ENCODE assay signal across 8 cellular contexts in genomic region chr16:29678691-29679267, GRCh38. TPM values are rescaled to one million over a fixed set of nuclear protein-coding genes. Genes with fewer than 3 reads are reported as not detected.
A peak's percentile ranks its signal among the peaks of the same experiment; 100 is the strongest.
DNase-seq lines count a peak whose midpoint lies in the region; ATAC-seq and TF ChIP-seq lines count a peak whose summit lies in the region.

TSS of gene QPRT (plus strand) at chr16:29679180. CDS start at chr16:29679198, 18 bp downstream.

- ATAC-seq in RWPE2 (ENCODE audit: low read depth) (0 out of 3 replicates have a peak, but pooled peaks have one; percentile 33), GM21381 (IDR thresholded peaks at IDR 0.05; ENCODE audit: unreplicated experiment) (no peak)
- no peak for ATAC-seq in effector memory CD8-positive, alpha-beta T cell (replicated peaks)

- H3K27me3 ChIP-seq in RWPE2 (ENCODE audit: insufficient read depth, poor library complexity, severe bottlenecking) (no peaks in the 10 kb centered on the region), mesenchymal stem cell (ENCODE audit: control insufficient read depth in 1 of 2, insufficient read depth in 1 of 2, low read length in 2 of 2) (no peaks in the 10 kb centered on the region)

- peak within 1 kb of the TSS in 1 of 2 experiments; percentile 93 for H3K14ac ChIP-seq in mesenchymal stem cell (ENCODE audit: low read length in 2 of 2)

- H3K4me1 Mint-ChIP-seq in effector memory CD8-positive, alpha-beta T cell (ENCODE audit: low read depth in 2 of 2): peaks cover 11 to 12% of the 10 kb centered on the region in 2 donors

- DNase-seq in ACHN (peak; percentile 73), GM13976 (ENCODE audit: low spot score) (peak; percentile 87), RWPE2 (ENCODE audit: low spot score) (no peak), mesenchymal stem cell (peak; percentile 90), ureter (ENCODE audit: low spot score) (no peak), NCI-H446 (lab: John Stamatoyannopoulos, UW) (no peak)
- no peak for DNase-seq in effector memory CD8-positive, alpha-beta T cell

- H4K8ac ChIP-seq in mesenchymal stem cell (ENCODE audit: low read length): peak within 1 kb of the TSS; percentile 96

- H3K4me3 ChIP-seq in RWPE2 (ENCODE audit: severe bottlenecking) (no peak within 1 kb of the TSS), mesenchymal stem cell (ENCODE audit: insufficient read depth in 1 of 2, low read depth in 1 of 2, low read length in 2 of 2) (peak within 1 kb of the TSS; percentile 69 to 80)

- H3K4me1 ChIP-seq in RWPE2 (ENCODE audit: insufficient read depth, poor library complexity, severe bottlenecking) (no peaks in the 10 kb centered on the region), mesenchymal stem cell (ENCODE audit: control insufficient read depth, insufficient read depth, low read depth, low read length) (peaks cover 25% of the 10 kb centered on the region)

- H2BK15ac ChIP-seq in mesenchymal stem cell (ENCODE audit: low read depth, poor library complexity, severe bottlenecking): peak within 1 kb of the TSS; percentile 86

- H3K36me3 Mint-ChIP-seq in effector memory CD8-positive, alpha-beta T cell (ENCODE audit: insufficient read depth): no peaks in the 10 kb centered on the region

- no peaks in the 10 kb centered on the region for H3K9me3 Mint-ChIP-seq in effector memory CD8-positive, alpha-beta T cell

- H3K4ac ChIP-seq in mesenchymal stem cell (ENCODE audit: low read depth in 1 of 2, low read length in 2 of 2): peak within 1 kb of the TSS; percentile 79 to 98

- H2AK5ac ChIP-seq in mesenchymal stem cell (ENCODE audit: low read length, severe bottlenecking): peak within 1 kb of the TSS; percentile 88

- no peaks in the 10 kb centered on the region for H3K27me3 Mint-ChIP-seq in effector memory CD8-positive, alpha-beta T cell

- peak within 1 kb of the TSS; percentile 41 to 72 for H3K27ac Mint-ChIP-seq in effector memory CD8-positive, alpha-beta T cell

- TF ChIP-seq CTCF in GM13976 (IDR thresholded peaks at IDR 0.05; ENCODE audit: borderline replicate concordance, control extremely low read depth, extremely low read depth, insufficient read depth, missing control alignments) (no peak), RWPE2 (IDR thresholded peaks at IDR 0.05; ENCODE audit: poor library complexity, severe bottlenecking) (no peak)

- H3K18ac ChIP-seq in mesenchymal stem cell (ENCODE audit: low read depth in 1 of 2, low read length in 2 of 2): peak within 1 kb of the TSS; percentile 96 to 97

- peak within 1 kb of the TSS; percentile 54 to 94 for H2BK12ac ChIP-seq in mesenchymal stem cell (ENCODE audit: low read length in 2 of 2)

- H3K4me2 ChIP-seq in mesenchymal stem cell (ENCODE audit: low read length, poor library complexity, severe bottlenecking): peak within 1 kb of the TSS; percentile 36

- peak within 1 kb of the TSS; percentile 93 for H2BK5ac ChIP-seq in mesenchymal stem cell (ENCODE audit: low read depth, low read length, poor library complexity, severe bottlenecking)

- in situ Hi-C loops in ACHN (cut with HindIII; ENCODE audit: low pct_ligation_motif_present, low pct_unique_long_range_greater_than_20kb, low sequenced_read_pairs): no loop called here
- in situ Hi-C loops in GM13976 (cut with MboI; ENCODE audit: low sequenced_read_pairs, unreplicated experiment): loop anchor here (25.0 kb wide), 1 partner anchor 334 kb away; the partner anchor contains the start of genes C16orf92 and DOC2A

- H4K91ac ChIP-seq in mesenchymal stem cell (ENCODE audit: low read length): peak within 1 kb of the TSS; percentile 97

- H2BK120ac ChIP-seq in mesenchymal stem cell (ENCODE audit: low read depth, low read length): peak within 1 kb of the TSS; percentile 97

- WGBS in mesenchymal stem cell: 24% methylated on average over 4 of the region's 5 CpGs

- no peaks in the 10 kb centered on the region for H3K36me3 ChIP-seq in RWPE2 (ENCODE audit: low read depth)
- peaks cover 0 to 29% of the 10 kb centered on the region in 2 experiments for H3K36me3 ChIP-seq in mesenchymal stem cell (ENCODE audit: control insufficient read depth in 1 of 2, insufficient read depth in 2 of 2, low read depth in 1 of 2, low read length in 2 of 2)

- peak within 1 kb of the TSS; percentile 91 for H3K9ac ChIP-seq in mesenchymal stem cell (ENCODE audit: low read length)

- no peak within 1 kb of the TSS for H2AFZ ChIP-seq in mesenchymal stem cell (ENCODE audit: low read depth, low read length)

- H3K27ac ChIP-seq in RWPE2 (ENCODE audit: poor library complexity, severe bottlenecking) (no peak within 1 kb of the TSS), mesenchymal stem cell (ENCODE audit: low read length, poor library complexity, severe bottlenecking) (peak within 1 kb of the TSS; percentile 97)

- no peaks in the 10 kb centered on the region for H3K9me3 ChIP-seq in RWPE2 (ENCODE audit: severe bottlenecking)
- no peaks in the 10 kb centered on the region for H3K9me3 ChIP-seq in mesenchymal stem cell (ENCODE audit: control insufficient read depth, low read length)

- no peak within 1 kb of the TSS for H3K23ac ChIP-seq in mesenchymal stem cell (ENCODE audit: low read length in 2 of 2)

- no peaks in the 10 kb centered on the region for H3K79me1 ChIP-seq in mesenchymal stem cell (replicated peaks; ENCODE audit: low read length, poor library complexity, severe bottlenecking)

- H3K4me3 Mint-ChIP-seq in effector memory CD8-positive, alpha-beta T cell: peak within 1 kb of the TSS; percentile 36 to 52

RNA-seq across cellular contexts. Expression of gene QPRT, which starts in this region (rescaled TPM):
- 326 TPM for polyA plus RNA-seq in mesenchymal stem cell (2013, experiment 1 of 2)
- 319 TPM for polyA plus RNA-seq in mesenchymal stem cell (2013, experiment 2 of 2)
- 24.7 TPM for total RNA-seq in ureter

Comparison
In these comparisons a context has a peak if more than half of its experiments do, and no peak if none do; other contexts are left out.
1. DNase-seq: peak in ACHN (single experiment), GM13976 (single experiment) and mesenchymal stem cell (single experiment); none in RWPE2 (single experiment), effector memory CD8-positive, alpha-beta T cell (0 of 3), ureter (single experiment) and NCI-H446 (0 of 2).